ENCODE assay signal across 15 cellular contexts in the genomic region with DNA sequence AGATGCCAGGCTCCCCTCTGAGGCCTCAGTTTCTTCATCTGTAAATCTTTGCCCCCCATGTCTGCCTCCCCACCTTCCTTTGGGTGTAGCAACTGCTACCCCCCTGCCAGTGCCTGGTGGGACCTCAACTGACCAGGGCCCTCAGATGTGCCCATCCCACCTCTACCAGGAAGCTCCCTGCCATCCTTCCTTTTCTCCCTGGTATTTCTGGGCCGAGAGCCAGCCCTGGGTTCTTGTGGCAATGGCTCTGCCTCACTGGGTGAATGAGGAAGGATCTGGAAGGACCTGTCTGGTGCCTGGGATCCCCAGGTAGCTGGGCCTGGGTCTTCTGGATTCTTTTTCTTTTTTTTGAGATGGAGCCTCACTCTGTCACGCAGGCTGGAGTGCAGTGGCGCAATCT.
"Had no signal": no experiment of that assay in that cellular context is flagged by ENCODE, and none has a peak within 500 bp of the region (broad histone marks: within the 10 kb centered on the region; RNA-seq: fewer than 3 reads in every experiment).

No MANE protein-coding gene starts in this region.

- ATAC-seq: activated T-helper 17 cell treated with anti-CD3 and anti-CD28 coated beads, Interleukin-2, amount 50 U/mL, for 72 hours had no signal

- H3K27ac Mint-ChIP-seq: activated CD4-positive, alpha-beta T cell treated with anti-CD3 and anti-CD28 coated beads, Interleukin-2, amount 10 ng/mL, durations not matched to agents 7 days and 5 days; activated naive CD4-positive, alpha-beta T cell treated with anti-CD3 and anti-CD28 coated beads for 36 hours; stimulated activated naive CD8-positive, alpha-beta T cell treated with anti-CD3 and anti-CD28 coated beads, Interleukin-15, Interleukin-2, amounts not matched to agents 100 ng/mL and 50 ng/mL, for 24 hours had no signal

- H3K27me3 ChIP-seq: ovary, uterus had no signal

- H3K9me3 Mint-ChIP-seq: activated CD4-positive, alpha-beta T cell treated with anti-CD3 and anti-CD28 coated beads, Interleukin-2, amount 10 ng/mL, durations not matched to agents 7 days and 5 days; activated naive CD4-positive, alpha-beta T cell treated with anti-CD3 and anti-CD28 coated beads for 36 hours; activated T-helper 17 cell treated with anti-CD3 and anti-CD28 coated beads, Interleukin-2, amount 50 U/mL, for 72 hours; stimulated activated naive CD8-positive, alpha-beta T cell treated with anti-CD3 and anti-CD28 coated beads, Interleukin-15, Interleukin-2, amounts not matched to agents 100 ng/mL and 50 ng/mL, for 24 hours had no signal

- H3K4me1 ChIP-seq: uterus had no signal

- H3K4me3 ChIP-seq: ovary, thoracic aorta, uterus had no signal

- DNase-seq: activated CD4-positive, alpha-beta T cell treated with anti-CD3 and anti-CD28 coated beads, Interleukin-2, amount 10 ng/mL, durations not matched to agents 7 days and 5 days; activated CD4-positive, CD25-positive, alpha-beta regulatory T cell; activated naive CD4-positive, alpha-beta T cell treated with anti-CD3 and anti-CD28 coated beads for 36 hours; activated T-cell treated with anti-CD3 and anti-CD28 coated beads for 4 hours; effector CD8-positive, alpha-beta T cell; hippocampal formation; stimulated activated CD4-positive, alpha-beta T cell treated with anti-CD3 and anti-CD28 coated beads, Interleukin-4, amount 100 ng/mL, for 1 hour; stimulated activated CD8-positive, alpha-beta memory T cell treated with anti-CD3 and anti-CD28 coated beads, Interleukin-4, amount 100 ng/mL, for 48 hours; T-helper 2 cell; uterus had no signal

- H3K27ac ChIP-seq: epithelial cell of prostate, ovary, thoracic aorta, uterus had no signal

- H3K9me3 ChIP-seq: ovary, thoracic aorta, uterus had no signal

- H3K36me3 ChIP-seq: ovary, thoracic aorta, uterus had no signal

- H3K4me3 Mint-ChIP-seq: activated CD4-positive, alpha-beta T cell treated with anti-CD3 and anti-CD28 coated beads, Interleukin-2, amount 10 ng/mL, durations not matched to agents 7 days and 5 days; activated naive CD4-positive, alpha-beta T cell treated with anti-CD3 and anti-CD28 coated beads for 36 hours; activated T-helper 17 cell treated with anti-CD3 and anti-CD28 coated beads, Interleukin-2, amount 50 U/mL, for 72 hours; stimulated activated naive CD8-positive, alpha-beta T cell treated with anti-CD3 and anti-CD28 coated beads, Interleukin-15, Interleukin-2, amounts not matched to agents 100 ng/mL and 50 ng/mL, for 24 hours had no signal
